ENCODE assay signal across 1 cellular context in the genomic region with DNA sequence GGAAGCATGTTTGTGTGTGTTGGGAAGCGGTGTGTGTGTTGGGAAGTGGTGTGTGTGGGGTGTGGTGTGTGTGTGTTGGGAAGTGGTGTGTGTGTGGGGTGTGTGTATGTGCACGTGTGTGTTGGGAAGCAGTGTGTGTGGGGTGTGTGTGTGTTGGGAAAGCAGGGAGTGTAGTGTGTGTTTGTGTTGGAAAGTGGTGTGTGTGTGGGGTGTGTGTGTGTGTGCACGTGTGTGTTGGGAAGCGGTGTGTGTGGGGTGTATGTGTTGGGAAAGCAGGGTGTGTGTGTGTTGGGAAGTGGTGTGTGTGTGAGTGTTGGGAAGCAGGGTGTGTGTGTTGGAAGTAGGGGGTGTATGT.
TF ChIP-seq lines count a peak whose summit lies in the region.

No MANE protein-coding gene starts in this region.

TF ChIP-seq in HEK293, 187 proteins besides CTCF, POLR2A, EP300 and RAD21 (continued from another document):
- TF ChIP-seq, protein P1, sequence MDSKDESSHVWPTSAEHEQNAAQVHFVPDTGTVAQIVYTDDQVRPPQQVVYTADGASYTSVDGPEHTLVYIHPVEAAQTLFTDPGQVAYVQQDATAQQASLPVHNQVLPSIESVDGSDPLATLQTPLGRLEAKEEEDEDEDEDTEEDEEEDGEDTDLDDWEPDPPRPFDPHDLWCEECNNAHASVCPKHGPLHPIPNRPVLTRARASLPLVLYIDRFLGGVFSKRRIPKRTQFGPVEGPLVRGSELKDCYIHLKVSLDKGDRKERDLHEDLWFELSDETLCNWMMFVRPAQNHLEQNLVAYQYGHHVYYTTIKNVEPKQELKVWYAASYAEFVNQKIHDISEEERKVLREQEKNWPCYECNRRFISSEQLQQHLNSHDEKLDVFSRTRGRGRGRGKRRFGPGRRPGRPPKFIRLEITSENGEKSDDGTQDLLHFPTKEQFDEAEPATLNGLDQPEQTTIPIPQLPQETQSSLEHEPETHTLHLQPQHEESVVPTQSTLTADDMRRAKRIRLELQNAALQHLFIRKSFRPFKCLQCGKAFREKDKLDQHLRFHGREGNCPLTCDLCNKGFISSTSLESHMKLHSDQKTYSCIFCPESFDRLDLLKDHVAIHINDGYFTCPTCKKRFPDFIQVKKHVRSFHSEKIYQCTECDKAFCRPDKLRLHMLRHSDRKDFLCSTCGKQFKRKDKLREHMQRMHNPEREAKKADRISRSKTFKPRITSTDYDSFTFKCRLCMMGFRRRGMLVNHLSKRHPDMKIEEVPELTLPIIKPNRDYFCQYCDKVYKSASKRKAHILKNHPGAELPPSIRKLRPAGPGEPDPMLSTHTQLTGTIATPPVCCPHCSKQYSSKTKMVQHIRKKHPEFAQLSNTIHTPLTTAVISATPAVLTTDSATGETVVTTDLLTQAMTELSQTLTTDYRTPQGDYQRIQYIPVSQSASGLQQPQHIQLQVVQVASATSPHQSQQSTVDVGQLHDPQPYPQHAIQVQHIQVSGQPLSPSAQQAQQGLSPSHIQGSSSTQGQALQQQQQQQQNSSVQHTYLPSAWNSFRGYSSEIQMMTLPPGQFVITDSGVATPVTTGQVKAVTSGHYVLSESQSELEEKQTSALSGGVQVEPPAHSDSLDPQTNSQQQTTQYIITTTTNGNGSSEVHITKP (tag by site-specific recombination; IDR thresholded peaks at IDR 0.05): no peak
- TF ChIP-seq KLF9 (tag by site-specific recombination; IDR thresholded peaks at IDR 0.05; ENCODE audit: low read depth): 0 out of 2 replicates have a peak, but pooled peaks have one; percentile 7
